Comparison of ENCODE assay signal across 25 cellular contexts in the genomic region with DNA sequence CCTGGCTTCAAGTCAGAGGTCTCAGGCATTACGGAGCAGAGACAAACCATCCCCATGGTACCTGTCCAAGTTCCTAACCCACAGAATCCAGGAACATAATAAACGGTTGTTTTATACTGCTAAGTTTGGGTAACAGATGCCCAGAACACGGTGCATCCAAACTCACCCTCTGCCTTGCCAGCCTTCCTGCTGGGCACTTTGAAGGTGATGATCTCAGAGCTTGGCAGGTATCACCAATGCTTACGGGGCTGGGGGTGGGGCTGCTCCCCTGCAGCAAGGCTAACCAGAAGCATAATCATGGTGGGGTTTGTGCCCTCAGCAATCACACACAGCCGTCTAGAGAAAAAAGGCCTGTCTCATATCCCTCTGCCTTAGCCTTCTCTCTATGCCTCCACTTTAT. TPM values are rescaled to one million over a fixed set of nuclear protein-coding genes. Genes with fewer than 3 reads are reported as not detected.
A peak's percentile ranks its signal among the peaks of the same experiment; 100 is the strongest.
DNase-seq lines count a peak whose midpoint lies in the region; TF ChIP-seq lines count a peak whose summit lies in the region.
"Had no signal": no experiment of that assay in that cellular context is flagged by ENCODE, and none has a peak within 500 bp of the region (broad histone marks: within the 10 kb centered on the region; RNA-seq: fewer than 3 reads in every experiment).

No MANE protein-coding gene starts in this region.

- H3K4me1 ChIP-seq in neural progenitor cell, result peaks cover 11% of the 10 kb centered on the region
- peaks cover 7 to 51% (median 31%) of the 10 kb centered on the region in 3 donors for H3K4me1 ChIP-seq in esophagus squamous epithelium

- intact Hi-C loops in esophagus squamous epithelium (cut with DNase I), result no loop called here

- no peak overlapping the region for H3K9ac ChIP-seq in neural progenitor cell

- DNase-seq in G401 (ENCODE audit: low spot score) (peak; percentile 93), NCI-H69 (lab: John Stamatoyannopoulos, UW) (peak; percentile 48), coronary artery (ENCODE audit: low spot score) (no peak), neural progenitor cell (ENCODE audit: low spot score) (no peak), NCI-H1048 (lab: John Stamatoyannopoulos, UW) (no peak), esophagus squamous epithelium (lab: John Stamatoyannopoulos, UW) (no peak), cortex of kidney (lab: John Stamatoyannopoulos, UW) (no peak), mesothelial cell of epicardium (ENCODE audit: low spot score in 2 of 2, unreplicated experiment in 2 of 2) (no peak)
- DNase-seq: activated CD4-positive, alpha-beta T cell treated with anti-CD3 and anti-CD28 coated beads, Interleukin-2, amount 50 U/mL, for 48 hours; activated T-cell treated with anti-CD3 and anti-CD28 coated beads for 4 hours; central memory CD4-positive, alpha-beta T cell; effector memory CD4-positive, alpha-beta T cell; KBM-7; kidney; mammary epithelial cell; MV-4-11; naive thymus-derived CD4-positive, alpha-beta T cell; NCI-H1694; NCI-H2171; NCI-H526; RPMI8226; T1000 had no signal

- H3K4me3 Mint-ChIP-seq in neural progenitor cell (no peak overlapping the region), mesothelial cell of epicardium (no peak overlapping the region)
- H3K4me3 Mint-ChIP-seq: CD14-positive monocyte; naive thymus-derived CD4-positive, alpha-beta T cell; WTC11 had no signal

- H3K79me2 ChIP-seq in neural progenitor cell (ENCODE audit: low read depth), result no peaks in the 10 kb centered on the region

- no peaks in the 10 kb centered on the region for H4K20me1 ChIP-seq in neural progenitor cell (ENCODE audit: low read depth)

- H3K27me3 Mint-ChIP-seq in neural progenitor cell (ENCODE audit: insufficient read depth, low read depth) (peaks cover 3% of the 10 kb centered on the region), mesothelial cell of epicardium (ENCODE audit: low read depth) (no peaks in the 10 kb centered on the region)

- no peaks in the 10 kb centered on the region for H3K9me3 ChIP-seq in neural progenitor cell (ENCODE audit: low read depth)
- no peaks in the 10 kb centered on the region for H3K9me3 ChIP-seq in esophagus squamous epithelium

- H3K27me3 ChIP-seq in neural progenitor cell (no peaks in the 10 kb centered on the region), esophagus squamous epithelium (no peaks in the 10 kb centered on the region)

- TF ChIP-seq POLR2A in esophagus squamous epithelium (IDR thresholded peaks at IDR 0.05), result no peak

- no peak overlapping the region for H3K4me2 ChIP-seq in neural progenitor cell

- H3K4me3 ChIP-seq in coronary artery (no peak overlapping the region), neural progenitor cell (no peak overlapping the region), esophagus squamous epithelium (no peak overlapping the region)

- no peaks in the 10 kb centered on the region for H3K36me3 ChIP-seq in neural progenitor cell
- H3K36me3 ChIP-seq in esophagus squamous epithelium, result no peaks in the 10 kb centered on the region

- H3K4me1 Mint-ChIP-seq in neural progenitor cell (peaks cover 43% of the 10 kb centered on the region), mesothelial cell of epicardium (peaks cover 24% of the 10 kb centered on the region)

- TF ChIP-seq CTCF in coronary artery (IDR thresholded peaks at IDR 0.05) (no peak), neural progenitor cell (IDR thresholded peaks at IDR 0.05) (no peak), esophagus squamous epithelium (IDR thresholded peaks at IDR 0.05) (no peak), mesothelial cell of epicardium (IDR thresholded peaks at IDR 0.05; ENCODE audit: unreplicated experiment) (no peak)

- peak overlapping the region; percentile 80 to 93 for H3K27ac ChIP-seq in coronary artery
- no peak overlapping the region for H3K27ac ChIP-seq in neural progenitor cell
- no peak overlapping the region for H3K27ac ChIP-seq in esophagus squamous epithelium

- in situ Hi-C loops in G401 (cut with HindIII; ENCODE audit: low sequenced_read_pairs), result no loop called here

- H3K9me3 Mint-ChIP-seq in neural progenitor cell, result peaks cover 4% of the 10 kb centered on the region
- H3K9me3 Mint-ChIP-seq in mesothelial cell of epicardium, result no peaks in the 10 kb centered on the region
- H3K9me3 Mint-ChIP-seq: naive thymus-derived CD4-positive, alpha-beta T cell; WTC11 had no signal

- no peak overlapping the region for H2AFZ ChIP-seq in neural progenitor cell (replicated peaks)

- H3F3A ChIP-seq in neural progenitor cell (ENCODE audit: low read depth), result no peaks in the 10 kb centered on the region

- 73% methylated on average over 2 to 5 of the region's 5 CpGs for WGBS in esophagus squamous epithelium, 2 donors

- H3K36me3 Mint-ChIP-seq in neural progenitor cell, result peaks cover 16% of the 10 kb centered on the region
- no peaks in the 10 kb centered on the region for H3K36me3 Mint-ChIP-seq in mesothelial cell of epicardium
- H3K36me3 Mint-ChIP-seq: CD14-positive monocyte; naive thymus-derived CD4-positive, alpha-beta T cell had no signal

- H3K27ac Mint-ChIP-seq in neural progenitor cell (peak overlapping the region; percentile 37), mesothelial cell of epicardium (no peak overlapping the region)
- H3K27ac Mint-ChIP-seq: naive thymus-derived CD4-positive, alpha-beta T cell; WTC11 had no signal

RNA-seq across cellular contexts. Expression of gene DKK3, which starts 27.1 kb away (rescaled TPM):
- total RNA-seq in G401 (2014; rRNA removed; shearing (Covaris generic)), result 29.5 and 55.1 TPM in 2 replicates
- total RNA-seq in neural progenitor cell (ENCODE audit: low replicate concordance) (23.9 and 26.1 TPM in 2 replicates), esophagus squamous epithelium (100 to 1,000 TPM in 1 of 4 donors, 10 to 100 TPM in 3; 24.8 to 112 (median 44.5) TPM), mesothelial cell of epicardium (29.5 to 30.0 TPM (median 29.7 TPM) in 3 replicates)
- total RNA-seq: HT-29 had no signal

Comparison
In these comparisons a context has a peak if more than half of its experiments do, and no peak if none do; other contexts are left out.
1. DNase-seq: peak in G401 (single experiment) and NCI-H69 (single experiment); none in coronary artery (single experiment), neural progenitor cell (single experiment), NCI-H1048 (single experiment), esophagus squamous epithelium (single experiment), cortex of kidney (single experiment) and mesothelial cell of epicardium (0 of 2).
2. H3K27ac ChIP-seq: peak in coronary artery (2 of 2); none in neural progenitor cell (single experiment) and esophagus squamous epithelium (0 of 4).